16 cellular contexts compared by ENCODE assay signal in genomic region chr2:47626664-47627063, GRCh38. TPM values are rescaled to one million over a fixed set of nuclear protein-coding genes. Genes with fewer than 3 reads are reported as not detected.
DNase-seq lines count a peak whose midpoint lies in the region; ATAC-seq and TF ChIP-seq lines count a peak whose summit lies in the region.
"Had no signal": no experiment of that assay in that cellular context is flagged by ENCODE, and none has a peak within 500 bp of the region (broad histone marks: within the 10 kb centered on the region; RNA-seq: fewer than 3 reads in every experiment).

No MANE protein-coding gene starts in this region.

- H3K4me3 Mint-ChIP-seq in endothelial cell (ENCODE audit: unreplicated experiment) = peak overlapping the region; percentile 26
- H3K4me3 Mint-ChIP-seq in osteocyte (ENCODE audit: unreplicated experiment) = no peak overlapping the region
- H3K4me3 Mint-ChIP-seq: B cell; CD4-positive, alpha-beta T cell; CD8-positive, alpha-beta T cell had no signal

- no peaks in the 10 kb centered on the region for H3K4me1 Mint-ChIP-seq in endothelial cell (ENCODE audit: unreplicated experiment)
- H3K4me1 Mint-ChIP-seq in osteocyte (ENCODE audit: unreplicated experiment) = peaks cover 6% of the 10 kb centered on the region

- H3K36me3 Mint-ChIP-seq in endothelial cell (ENCODE audit: low read depth, unreplicated experiment) = no peaks in the 10 kb centered on the region
- no peaks in the 10 kb centered on the region for H3K36me3 Mint-ChIP-seq in osteocyte (ENCODE audit: unreplicated experiment)
- H3K36me3 Mint-ChIP-seq: CD8-positive, alpha-beta T cell had no signal

- ATAC-seq in left cardiac atrium = no peak
- no peak for ATAC-seq in HG03439 (IDR thresholded peaks at IDR 0.05; ENCODE audit: unreplicated experiment)
- ATAC-seq: A549; CD8-positive, alpha-beta T cell had no signal

- TF ChIP-seq CTCF in endothelial cell (IDR thresholded peaks at IDR 0.05; ENCODE audit: unreplicated experiment) (no peak), osteocyte (IDR thresholded peaks at IDR 0.05) (no peak)

- peak; percentile 7 for DNase-seq in cardiac septum (ENCODE audit: low spot score)
- DNase-seq in left cardiac atrium = no peak
- no peak for DNase-seq in endothelial cell (ENCODE audit: low spot score)
- DNase-seq in posterior vena cava (ENCODE audit: low spot score) = peak; percentile 6
- DNase-seq in osteocyte (ENCODE audit: extremely low spot score, unreplicated experiment) = no peak
- DNase-seq: AML-193; Calu3; CD4-positive, alpha-beta T cell; CD8-positive, alpha-beta T cell; DMS79 treated with DMSO at 0.1 percent for 48 hours; GF-D8 had no signal

- H3K27ac Mint-ChIP-seq in endothelial cell (ENCODE audit: unreplicated experiment) (no peak overlapping the region), osteocyte (ENCODE audit: unreplicated experiment) (no peak overlapping the region)
- H3K27ac Mint-ChIP-seq: B cell; CD4-positive, alpha-beta T cell; CD8-positive, alpha-beta T cell had no signal

- H3K9me3 Mint-ChIP-seq in endothelial cell (ENCODE audit: unreplicated experiment) (no peaks in the 10 kb centered on the region), osteocyte (ENCODE audit: unreplicated experiment) (no peaks in the 10 kb centered on the region)
- H3K9me3 Mint-ChIP-seq: CD4-positive, alpha-beta T cell; CD8-positive, alpha-beta T cell had no signal

- intact Hi-C loops in cardiac septum (cut with DNase I) (no loop called here), left cardiac atrium (cut with DNase I) (no loop called here), posterior vena cava (cut with DNase I) (no loop called here)

- peaks cover 5% of the 10 kb centered on the region for H3K27me3 Mint-ChIP-seq in endothelial cell (ENCODE audit: unreplicated experiment)
- peaks cover 27% of the 10 kb centered on the region for H3K27me3 Mint-ChIP-seq in osteocyte (ENCODE audit: unreplicated experiment)
- H3K27me3 Mint-ChIP-seq: B cell had no signal

RNA-seq across cellular contexts. Expression of gene KCNK12, which starts 55.9 kb away (rescaled TPM):
- total RNA-seq in cardiac septum (0.05 TPM), left cardiac atrium (not detected), endothelial cell (ENCODE audit: unreplicated experiment) (0.21 TPM), posterior vena cava (not detected), osteocyte (not detected in 2 replicates)
- total RNA-seq: A172, Caco-2, Calu3 had no signal

Comparison
In these comparisons a context has a peak if more than half of its experiments do, and no peak if none do; other contexts are left out.
1. DNase-seq: peak in cardiac septum (single experiment) and posterior vena cava (single experiment); none in left cardiac atrium (single experiment), endothelial cell (single experiment) and osteocyte (single experiment).